Comparison of ENCODE assay signal across 1 cellular context in the genomic region with DNA sequence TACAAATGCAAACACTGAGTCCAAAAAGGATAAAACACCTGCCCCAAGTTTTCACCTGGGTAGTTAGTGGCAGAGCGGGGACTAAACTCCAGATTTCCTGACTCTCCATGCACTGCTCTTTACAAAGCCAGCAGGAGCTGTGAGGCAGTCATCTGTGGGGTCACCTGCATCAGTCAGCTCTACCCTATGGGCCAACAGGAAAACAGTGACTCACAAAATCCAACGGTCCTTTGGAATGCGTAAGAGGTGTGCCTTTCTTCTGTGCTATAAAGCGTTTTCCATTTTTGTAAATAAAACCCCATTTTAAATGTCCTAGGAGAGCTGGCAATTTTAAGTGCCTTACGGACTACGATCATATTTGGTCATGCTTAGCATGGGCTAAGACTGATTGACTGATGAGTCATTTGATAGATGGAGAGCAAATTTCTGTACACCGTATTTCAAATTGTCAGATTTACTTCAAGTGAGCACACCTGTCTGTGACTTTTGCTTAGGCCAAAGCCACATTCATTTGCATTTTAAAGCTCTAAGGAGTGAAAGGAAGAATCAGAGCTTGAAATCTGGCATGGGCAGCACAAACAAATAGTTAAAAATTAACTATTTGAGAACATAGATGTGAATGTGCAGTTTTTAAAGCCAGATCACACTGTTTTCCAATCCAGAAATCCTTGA.
TF ChIP-seq lines count a peak whose summit lies in the region.

No MANE protein-coding gene starts in this region.

TF ChIP-seq in GM23338, 12 proteins besides CTCF, POLR2A, EP300 and RAD21:
- TF ChIP-seq ZNF114 (CRISPR knock-in tag; IDR thresholded peaks at IDR 0.05) (no peak), POLR2AphosphoS5 (IDR thresholded peaks at IDR 0.05; ENCODE audit: low read depth) (no peak), JUNB (IDR thresholded peaks at IDR 0.05; ENCODE audit: unreplicated experiment) (no peak)
